Comparison of ENCODE assay signal across 15 cellular contexts in the genomic region with DNA sequence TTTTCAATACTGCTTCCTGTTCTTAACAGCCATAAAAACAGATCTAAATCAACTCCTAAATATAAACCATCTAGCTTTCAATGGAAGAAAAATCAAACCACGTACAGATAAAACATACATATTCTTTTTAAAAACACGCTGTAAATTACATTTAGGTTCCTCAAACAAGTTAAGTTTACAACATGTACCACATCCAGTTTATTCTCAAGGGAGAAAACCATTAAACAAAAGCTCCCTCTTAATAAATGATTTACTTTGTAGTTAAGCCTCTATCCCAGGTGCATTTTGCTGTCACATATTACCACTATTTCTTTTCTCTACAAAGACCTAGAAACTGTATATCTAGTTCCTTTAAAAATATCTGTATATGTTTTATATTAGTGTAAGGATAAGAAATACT. TPM values are rescaled to one million over a fixed set of nuclear protein-coding genes. Genes with fewer than 3 reads are reported as not detected.
DNase-seq lines count a peak whose midpoint lies in the region; ATAC-seq and TF ChIP-seq lines count a peak whose summit lies in the region.
"Had no signal": no experiment of that assay in that cellular context is flagged by ENCODE, and none has a peak within 500 bp of the region (broad histone marks: within the 10 kb centered on the region; RNA-seq: fewer than 3 reads in every experiment).

No MANE protein-coding gene starts in this region.

- POLR2A ChIA-PET in A673 (lab: Charles Lee; ENCODE audit: low non-redundant PET): no interaction called here

- H2BK5ac ChIP-seq in trophoblast cell (ENCODE audit: low read depth, low read length, poor library complexity): no peak overlapping the region

- H3K4me1 Mint-ChIP-seq in activated T-helper 17 cell treated with anti-CD3 and anti-CD28 coated beads, Interleukin-2, amount 50 U/mL, for 72 hours: peaks cover 34% of the 10 kb centered on the region

- no peak overlapping the region for H3K9ac ChIP-seq in trophoblast cell (ENCODE audit: low read length)

- H3K9me3 Mint-ChIP-seq in activated T-helper 17 cell treated with anti-CD3 and anti-CD28 coated beads, Interleukin-2, amount 50 U/mL, for 72 hours: no peaks in the 10 kb centered on the region

- DNase-seq in A673 (ENCODE audit: low spot score) (peak; percentile 41), GM12865 (ENCODE audit: low read depth) (no peak), right lobe of liver (no peak), NCI-H146 (lab: John Stamatoyannopoulos, UW) (no peak), trophoblast cell (no peak)
- DNase-seq: activated CD4-positive, alpha-beta T cell treated with anti-CD3 and anti-CD28 coated beads for 4 hours; activated naive CD4-positive, alpha-beta T cell treated with anti-CD3 and anti-CD28 coated beads, Interleukin-2, amount 50 U/mL, for 16 hours; mesendoderm; NCI-H446; SJCRH30 had no signal

- H3K79me2 ChIP-seq in trophoblast cell (ENCODE audit: control insufficient read depth, insufficient read depth, low read length, poor library complexity): peaks cover 12% of the 10 kb centered on the region

- no peak overlapping the region for H4K91ac ChIP-seq in trophoblast cell (ENCODE audit: low read depth, low read length)

- no peak overlapping the region for H2AFZ ChIP-seq in trophoblast cell (ENCODE audit: insufficient read depth, low read length, poor library complexity)

- H2BK12ac ChIP-seq in trophoblast cell (ENCODE audit: low read length): no peak overlapping the region

- H3K79me1 ChIP-seq in trophoblast cell (ENCODE audit: low read length): peaks cover 9% of the 10 kb centered on the region

- H3K23ac ChIP-seq in trophoblast cell (ENCODE audit: low read length): no peak overlapping the region

- TF ChIP-seq CTCF in A673 (conservative IDR thresholded peaks at IDR 0.05; ENCODE audit: low read depth, low read length) (no peak), GM12865 (IDR thresholded peaks at IDR 0.05; ENCODE audit: insufficient read depth, low read depth, low read length, missing control alignments) (no peak), right lobe of liver (IDR thresholded peaks at IDR 0.05) (no peak)

- H3K27me3 Mint-ChIP-seq in activated T-helper 17 cell treated with anti-CD3 and anti-CD28 coated beads, Interleukin-2, amount 50 U/mL, for 72 hours: no peaks in the 10 kb centered on the region
- H3K27me3 Mint-ChIP-seq: type B pancreatic cell had no signal

- H3K27ac Mint-ChIP-seq in activated T-helper 17 cell treated with anti-CD3 and anti-CD28 coated beads, Interleukin-2, amount 50 U/mL, for 72 hours: no peak overlapping the region
- H3K27ac Mint-ChIP-seq: type B pancreatic cell had no signal

- no peak overlapping the region for H3K14ac ChIP-seq in trophoblast cell (ENCODE audit: low read length)

- H2BK120ac ChIP-seq in trophoblast cell (ENCODE audit: insufficient read depth, low read length, poor library complexity): no peak overlapping the region

- H3K4me3 ChIP-seq in A673 (ENCODE audit: low read depth, low read length, poor library complexity, severe bottlenecking) (peak overlapping the region; percentile 27), GM12865 (ENCODE audit: low read depth, low read length) (peak overlapping the region; percentile 99), right lobe of liver (peak overlapping the region in 2 of 3 donors; percentile 26 to 75), trophoblast cell (ENCODE audit: low read depth, low read length) (no peak overlapping the region)
- H3K4me3 ChIP-seq: right atrium auricular region, SJCRH30 had no signal

- no peaks in the 10 kb centered on the region for H3K27me3 ChIP-seq in A673 (replicated peaks; ENCODE audit: insufficient read depth, low read depth, low read length, poor library complexity)
- H3K27me3 ChIP-seq in right lobe of liver: no peaks in the 10 kb centered on the region
- H3K27me3 ChIP-seq in trophoblast cell (ENCODE audit: insufficient read depth, low read length): no peaks in the 10 kb centered on the region
- H3K27me3 ChIP-seq: right atrium auricular region, SJCRH30 had no signal

- ATAC-seq in activated T-helper 17 cell treated with anti-CD3 and anti-CD28 coated beads, Interleukin-2, amount 50 U/mL, for 72 hours (replicated peaks): no peak
- ATAC-seq in right lobe of liver (no peak), HG02759 (IDR thresholded peaks at IDR 0.05; ENCODE audit: unreplicated experiment) (no peak), GM18502 (IDR thresholded peaks at IDR 0.05; ENCODE audit: poor library complexity, unreplicated experiment) (no peak)

- TF ChIP-seq POLR2A in right lobe of liver (IDR thresholded peaks at IDR 0.05): no peak

- WGBS in right lobe of liver (ENCODE audit: insufficient coverage, low coverage, low lambda C conversion rate, missing lambda C conversion rate): 0% methylated on average over 2 of the region's 2 CpGs
- 100% methylated on average over 1 of the region's 2 CpGs for WGBS in trophoblast cell (ENCODE audit: extremely low coverage, insufficient coverage, insufficient read length)

- no peak overlapping the region for H4K12ac ChIP-seq in trophoblast cell (ENCODE audit: low read depth, low read length)

- H3K4me2 ChIP-seq in trophoblast cell (ENCODE audit: low read length): no peak overlapping the region

- no peaks in the 10 kb centered on the region for H3K9me3 ChIP-seq in A673 (ENCODE audit: low read depth, low read length, poor library complexity, severe bottlenecking)
- H3K9me3 ChIP-seq in right lobe of liver: no peaks in the 10 kb centered on the region
- no peaks in the 10 kb centered on the region for H3K9me3 ChIP-seq in trophoblast cell (ENCODE audit: insufficient read depth, low read depth, low read length)
- H3K9me3 ChIP-seq: right atrium auricular region, SJCRH30 had no signal

- CTCF ChIA-PET in A673 (lab: Charles Lee): no interaction called here

- BruUV-seq in A673 (replicated peaks; lab: Mats Ljungman, UMichigan): no TSS peak

- no peaks in the 10 kb centered on the region for H3K36me3 ChIP-seq in A673 (ENCODE audit: insufficient read depth, low read length, poor library complexity, severe bottlenecking)
- no peaks in the 10 kb centered on the region for H3K36me3 ChIP-seq in right lobe of liver
- peaks cover 2 to 3% of the 10 kb centered on the region in 2 experiments for H3K36me3 ChIP-seq in trophoblast cell (ENCODE audit: control insufficient read depth in 1 of 2, insufficient read depth in 2 of 2, low read length in 2 of 2)
- H3K36me3 ChIP-seq: right atrium auricular region, SJCRH30 had no signal

- peaks cover 48% of the 10 kb centered on the region for H3K4me1 ChIP-seq in A673 (ENCODE audit: insufficient read depth, low read length, poor library complexity, severe bottlenecking)
- peaks cover 0 to 42% (median 3%) of the 10 kb centered on the region in 4 donors for H3K4me1 ChIP-seq in right lobe of liver
- H3K4me1 ChIP-seq in trophoblast cell (ENCODE audit: control insufficient read depth in 1 of 2, insufficient read depth in 2 of 2, low read length in 2 of 2): no peaks in the 10 kb centered on the region

- intact Hi-C loops in A673 (cut with micrococcal nuclease; ENCODE audit: unreplicated experiment) (no loop called here), right lobe of liver (cut with DNase I) (no loop called here)

- peak overlapping the region; percentile 13 for H3K4me3 Mint-ChIP-seq in activated T-helper 17 cell treated with anti-CD3 and anti-CD28 coated beads, Interleukin-2, amount 50 U/mL, for 72 hours

- no peak overlapping the region for H3K18ac ChIP-seq in trophoblast cell (ENCODE audit: low read length)

- no peak overlapping the region for H2AK5ac ChIP-seq in trophoblast cell (ENCODE audit: low read length)

- H4K8ac ChIP-seq in trophoblast cell (ENCODE audit: low read depth, low read length): no peak overlapping the region

- H3K4ac ChIP-seq in trophoblast cell (ENCODE audit: low read depth, low read length): no peak overlapping the region

- peak overlapping the region; percentile 65 for H3K27ac ChIP-seq in A673 (ENCODE audit: low read depth, low read length, poor library complexity, severe bottlenecking)
- H3K27ac ChIP-seq in right lobe of liver: peak overlapping the region in 2 of 3 donors; percentile 2 to 83
- H3K27ac ChIP-seq in trophoblast cell (ENCODE audit: low read depth, low read length): no peak overlapping the region
- H3K27ac ChIP-seq: right atrium auricular region, SJCRH30 had no signal

- H3K36me3 Mint-ChIP-seq in activated T-helper 17 cell treated with anti-CD3 and anti-CD28 coated beads, Interleukin-2, amount 50 U/mL, for 72 hours (ENCODE audit: low read depth): peaks cover 15% of the 10 kb centered on the region
- H3K36me3 Mint-ChIP-seq: type B pancreatic cell had no signal

RNA-seq across cellular contexts. Expression of a gene that starts 3.1 kb away (rescaled TPM):
- 46.3 and 59.8 TPM in 2 replicates for total RNA-seq in A673 (2021)
- 10 to 100 TPM; 45.1 to 55.0 TPM for total RNA-seq in activated T-helper 17 cell treated with anti-CD3 and anti-CD28 coated beads, Interleukin-2, amount 50 U/mL, for 72 hours
- 10 to 100 TPM; 28.3 to 48.4 (median 43.7) TPM for total RNA-seq in right lobe of liver
- 86.2 and 87.0 TPM in 2 replicates for polyA plus RNA-seq in trophoblast cell (2013)

RNA-seq across cellular contexts. Expression of a gene that starts 35.4 kb away (rescaled TPM):
- total RNA-seq in A673 (2021) (27.8 and 29.3 TPM in 2 replicates), right lobe of liver (10 to 100 TPM in 2 of 6 experiments, 1 to 10 TPM in 4; 4.7 to 12.4 (median 5.7) TPM)
- 10 to 100 TPM in 1 of 2 donors, 1 to 10 TPM in 1; 9.2 to 23.3 TPM for total RNA-seq in activated T-helper 17 cell treated with anti-CD3 and anti-CD28 coated beads, Interleukin-2, amount 50 U/mL, for 72 hours
- polyA plus RNA-seq in trophoblast cell (2013): 5.4 and 5.6 TPM in 2 replicates
